8 cellular contexts compared by ENCODE assay signal in genomic region chr6:31733734-31734133, GRCh38. TPM values are rescaled to one million over a fixed set of nuclear protein-coding genes. Genes with fewer than 3 reads are reported as not detected.
A peak's percentile ranks its signal among the peaks of the same experiment; 100 is the strongest.
DNase-seq lines count a peak whose midpoint lies in the region; ATAC-seq and TF ChIP-seq lines count a peak whose summit lies in the region.
"Had no signal": no experiment of that assay in that cellular context is flagged by ENCODE, and none has a peak within 500 bp of the region (broad histone marks: within the 10 kb centered on the region; RNA-seq: fewer than 3 reads in every experiment).

No MANE protein-coding gene starts in this region.

- no peak overlapping the region for H3K4me2 ChIP-seq in H9 (ENCODE audit: insufficient read depth, insufficient read length, low read length)

- H3K27me3 ChIP-seq in H9 (ENCODE audit: insufficient read depth, low read length), result no peaks in the 10 kb centered on the region

- H2BK120ac ChIP-seq in H9 (ENCODE audit: low read depth, low read length, poor library complexity, severe bottlenecking), result no peak overlapping the region

- H3K18ac ChIP-seq in H9 (ENCODE audit: insufficient read length, low read depth, low read length), result no peak overlapping the region

- H3K4me1 Mint-ChIP-seq in H9 (peaks cover 49 to 50% of the 10 kb centered on the region in 2 experiments), neural crest cell (peaks cover 75% of the 10 kb centered on the region)
- H3K4me1 Mint-ChIP-seq in activated naive CD8-positive, alpha-beta T cell treated with anti-CD3 and anti-CD28 coated beads, Interleukin-2, amount 50 U/mL, for 24 hours, result peaks cover 64% of the 10 kb centered on the region

- peak overlapping the region in 1 of 2 experiments; percentile 91; a peak in 3 of 5 replicates for H3K4me3 Mint-ChIP-seq in H9
- H3K4me3 Mint-ChIP-seq in activated naive CD8-positive, alpha-beta T cell treated with anti-CD3 and anti-CD28 coated beads, Interleukin-2, amount 50 U/mL, for 24 hours, result peak overlapping the region; percentile 97
- H3K4me3 Mint-ChIP-seq in neural crest cell, result peak overlapping the region; percentile 93

- no CpG with 5 or more reads among the region's 4 CpGs for WGBS in H9 (ENCODE audit: extremely low coverage, insufficient read length, low lambda C conversion rate)

- no peak overlapping the region for H3T11ph ChIP-seq in H9 (ENCODE audit: low read length)

- no peaks in the 10 kb centered on the region; a peak in 2 of 5 replicates for H3K9me3 Mint-ChIP-seq in H9
- no peaks in the 10 kb centered on the region for H3K9me3 Mint-ChIP-seq in activated naive CD8-positive, alpha-beta T cell treated with anti-CD3 and anti-CD28 coated beads, Interleukin-2, amount 50 U/mL, for 24 hours
- no peaks in the 10 kb centered on the region for H3K9me3 Mint-ChIP-seq in neural crest cell

- H3K79me2 ChIP-seq in H9 (ENCODE audit: insufficient read depth, low read length), result peaks cover 6% of the 10 kb centered on the region; the same call in 1 of the 2 replicates

- H3K9ac ChIP-seq in H9 (ENCODE audit: extremely low read depth, insufficient read length, low read length), result no peak overlapping the region

- no peaks in the 10 kb centered on the region for H3K27me3 Mint-ChIP-seq in H9 (ENCODE audit: low read depth)
- H3K27me3 Mint-ChIP-seq in activated naive CD8-positive, alpha-beta T cell treated with anti-CD3 and anti-CD28 coated beads, Interleukin-2, amount 50 U/mL, for 24 hours, result no peaks in the 10 kb centered on the region
- H3K27me3 Mint-ChIP-seq in neural crest cell (ENCODE audit: low read depth), result peaks cover 4% of the 10 kb centered on the region

- H3K56ac ChIP-seq in H9 (ENCODE audit: insufficient read length, low read depth, low read length), result no peak overlapping the region

- no peak overlapping the region for H4K8ac ChIP-seq in H9 (replicated peaks; ENCODE audit: insufficient read length, low read depth, low read length)

- H2AK5ac ChIP-seq in H9 (ENCODE audit: insufficient read length, low read length), result no peak overlapping the region

- no peak overlapping the region for H2BK20ac ChIP-seq in H9 (ENCODE audit: low read depth, low read length, poor library complexity, severe bottlenecking)

- DNase-seq in H9 (no peak), neural crest cell (ENCODE audit: low read depth, low spot score) (no peak), NCI-H510A treated with DMSO at 0.1 percent for 48 hours (lab: John Stamatoyannopoulos, UW) (no peak), cerebellum (ENCODE audit: low spot score) (no peak)
- no peak for DNase-seq in activated naive CD8-positive, alpha-beta T cell treated with anti-CD3 and anti-CD28 coated beads, Interleukin-2, amount 50 U/mL, for 24 hours

- H4K5ac ChIP-seq in H9 (ENCODE audit: insufficient read length, low read depth, low read length), result no peak overlapping the region

- peaks cover 12% of the 10 kb centered on the region for H3K4me1 ChIP-seq in H9 (ENCODE audit: insufficient read depth, low read length)

- no peak overlapping the region for H3K23ac ChIP-seq in H9 (ENCODE audit: insufficient read length, low read depth, low read length)

- no peaks in the 10 kb centered on the region for H4K20me1 ChIP-seq in H9 (ENCODE audit: control insufficient read depth, insufficient read depth, insufficient read length)

- H3K4ac ChIP-seq in H9 (ENCODE audit: low read depth, low read length), result no peak overlapping the region

- no peaks in the 10 kb centered on the region for H3K9me3 ChIP-seq in H9 (ENCODE audit: control insufficient read depth, low read depth, low read length)

- H4K91ac ChIP-seq in H9 (ENCODE audit: insufficient read length, low read depth, low read length), result no peak overlapping the region

- H2BK12ac ChIP-seq in H9 (ENCODE audit: insufficient read length, low read depth, low read length), result no peak overlapping the region

- H2AFZ ChIP-seq in H9 (ENCODE audit: low read length), result no peak overlapping the region

- no peaks in the 10 kb centered on the region for H3K79me1 ChIP-seq in H9 (ENCODE audit: insufficient read depth, low read depth, low read length, poor library complexity, severe bottlenecking)

- H3K14ac ChIP-seq in H9 (ENCODE audit: insufficient read depth, low read length), result no peak overlapping the region

- H2BK15ac ChIP-seq in H9 (ENCODE audit: low read depth, low read length), result no peak overlapping the region

- H2BK5ac ChIP-seq in H9 (ENCODE audit: insufficient read length, low read length), result no peak overlapping the region

- TF ChIP-seq CTCF in H9 (conservative IDR thresholded peaks at IDR 0.05) (no peak), neural crest cell (conservative IDR thresholded peaks at IDR 0.05) (no peak)

- H3K36me3 Mint-ChIP-seq in H9 (ENCODE audit: insufficient read depth in 1 of 3, low read depth in 3 of 3), result peaks cover 36 to 46% (median 38%) of the 10 kb centered on the region in 3 experiments
- peaks cover 43% of the 10 kb centered on the region for H3K36me3 Mint-ChIP-seq in activated naive CD8-positive, alpha-beta T cell treated with anti-CD3 and anti-CD28 coated beads, Interleukin-2, amount 50 U/mL, for 24 hours (ENCODE audit: low read depth)
- peaks cover 21% of the 10 kb centered on the region for H3K36me3 Mint-ChIP-seq in neural crest cell (ENCODE audit: low read depth)

- peak overlapping the region in 2 of 3 experiments; percentile 58 to 93; a peak in 2 of 7 replicates for H3K27ac Mint-ChIP-seq in H9
- H3K27ac Mint-ChIP-seq in activated naive CD8-positive, alpha-beta T cell treated with anti-CD3 and anti-CD28 coated beads, Interleukin-2, amount 50 U/mL, for 24 hours, result peak overlapping the region; percentile 83
- peak overlapping the region; percentile 43 for H3K27ac Mint-ChIP-seq in neural crest cell (ENCODE audit: unreplicated experiment)

- no peak overlapping the region for H3K27ac ChIP-seq in H9 (ENCODE audit: insufficient read length, low read depth, low read length)

- no peak for ATAC-seq in activated naive CD8-positive, alpha-beta T cell treated with anti-CD3 and anti-CD28 coated beads, Interleukin-2, amount 50 U/mL, for 24 hours
- ATAC-seq in GM18519 (IDR thresholded peaks at IDR 0.05; ENCODE audit: low FRiP score, unreplicated experiment), result no peak
- ATAC-seq: activated CD4-positive, CD25-positive, alpha-beta regulatory T cell treated with anti-CD3 and anti-CD28 coated beads, Interleukin-2, amount 50 U/mL, for 24 hours had no signal

- peaks cover 30% of the 10 kb centered on the region for H3K23me2 ChIP-seq in H9 (ENCODE audit: insufficient read length, low read depth, low read length, poor library complexity, severe bottlenecking)

RNA-seq across cellular contexts. Expression of gene CLIC1, which starts 2.6 kb away (rescaled TPM):
- 265 and 266 TPM in 2 replicates for total RNA-seq in H9 (2021)
- total RNA-seq in neural crest cell, result 305 and 313 TPM in 2 replicates
- total RNA-seq in cerebellum, result 40.4 TPM

RNA-seq across cellular contexts. Expression of gene DDAH2, which starts 4.6 kb away (rescaled TPM):
- total RNA-seq in H9 (2021) (70.5 and 73.2 TPM in 2 replicates), neural crest cell (186 and 194 TPM in 2 replicates), cerebellum (69.0 TPM)

RNA-seq across cellular contexts. Expression of gene MSH5, which starts 6.1 kb away (rescaled TPM):
- total RNA-seq in H9 (2021) (21.5 and 22.4 TPM in 2 replicates), neural crest cell (79.5 and 86.2 TPM in 2 replicates), cerebellum (11.3 TPM)

RNA-seq across cellular contexts. Expression of gene MPIG6B, which starts 10.6 kb away (rescaled TPM):
- total RNA-seq in H9 (2021), result not detected in 2 replicates
- total RNA-seq in neural crest cell, result not detected in 2 replicates
- total RNA-seq in cerebellum, result not detected
- total RNA-seq: temporal lobe had no signal

RNA-seq across cellular contexts. Expression of gene LY6G6C, which starts 12.2 kb away (rescaled TPM):
- total RNA-seq in H9 (2021) (0.24 TPM in 1 of 2 replicates, not detected in the other), neural crest cell (1.2 TPM in 2 replicates), cerebellum (not detected)
